In genomic region chr4:186500721-186501304, GRCh38 we compare ENCODE assay signal across 20 cellular contexts. TPM values are rescaled to one million over a fixed set of nuclear protein-coding genes. Genes with fewer than 3 reads are reported as not detected.
DNase-seq lines count a peak whose midpoint lies in the region; ATAC-seq and TF ChIP-seq lines count a peak whose summit lies in the region.
"Had no signal": no experiment of that assay in that cellular context is flagged by ENCODE, and none has a peak within 500 bp of the region (broad histone marks: within the 10 kb centered on the region; RNA-seq: fewer than 3 reads in every experiment).

No MANE protein-coding gene starts in this region.

- H3K4me3 Mint-ChIP-seq in activated T-helper 2 cell treated with anti-CD3 and anti-CD28 coated beads, Interferon-gamma antibody, Interleukin-2, Interleukin-4, amounts not matched to agents 10 μg/mL and 5 μg/mL and 100 μg/mL, durations not matched to agents 14 hours and 24 hours and 36 hours (ENCODE audit: low read depth), result no peak overlapping the region
- H3K4me3 Mint-ChIP-seq: activated CD4-positive, alpha-beta memory T cell treated with anti-CD3 and anti-CD28 coated beads for 36 hours; activated naive CD4-positive, alpha-beta T cell treated with anti-CD3 and anti-CD28 coated beads, Interleukin-2, amount 50 U/mL, for 24 hours; CD4-positive, alpha-beta memory T cell had no signal

- 71 to 84% methylated on average over 39 of the region's 39 CpGs for WGBS in esophagus squamous epithelium, 2 donors

- H3K4me1 ChIP-seq in A673 (ENCODE audit: insufficient read depth, low read length, poor library complexity, severe bottlenecking), result peaks cover 7% of the 10 kb centered on the region
- no peaks in the 10 kb centered on the region for H3K4me1 ChIP-seq in esophagus squamous epithelium

- H3K9me3 Mint-ChIP-seq in activated T-helper 2 cell treated with anti-CD3 and anti-CD28 coated beads, Interferon-gamma antibody, Interleukin-2, Interleukin-4, amounts not matched to agents 10 μg/mL and 5 μg/mL and 100 μg/mL, durations not matched to agents 14 hours and 24 hours and 36 hours, result peaks cover 10% of the 10 kb centered on the region
- H3K9me3 Mint-ChIP-seq: activated CD4-positive, alpha-beta memory T cell treated with anti-CD3 and anti-CD28 coated beads for 36 hours had no signal

- H3K27me3 Mint-ChIP-seq in activated T-helper 2 cell treated with anti-CD3 and anti-CD28 coated beads, Interferon-gamma antibody, Interleukin-2, Interleukin-4, amounts not matched to agents 10 μg/mL and 5 μg/mL and 100 μg/mL, durations not matched to agents 14 hours and 24 hours and 36 hours (ENCODE audit: low read depth), result no peaks in the 10 kb centered on the region
- H3K27me3 Mint-ChIP-seq: activated CD4-positive, alpha-beta memory T cell treated with anti-CD3 and anti-CD28 coated beads for 36 hours; activated naive CD4-positive, alpha-beta T cell treated with anti-CD3 and anti-CD28 coated beads, Interleukin-2, amount 50 U/mL, for 24 hours had no signal

- CTCF ChIA-PET in A673 (lab: Charles Lee), result no interaction called here

- H3K4me1 Mint-ChIP-seq in activated T-helper 2 cell treated with anti-CD3 and anti-CD28 coated beads, Interferon-gamma antibody, Interleukin-2, Interleukin-4, amounts not matched to agents 10 μg/mL and 5 μg/mL and 100 μg/mL, durations not matched to agents 14 hours and 24 hours and 36 hours (ENCODE audit: low read depth), result no peaks in the 10 kb centered on the region
- H3K4me1 Mint-ChIP-seq: activated naive CD4-positive, alpha-beta T cell treated with anti-CD3 and anti-CD28 coated beads, Interleukin-2, amount 50 U/mL, for 24 hours; CD4-positive, alpha-beta memory T cell had no signal

- DNase-seq in A673 (ENCODE audit: low spot score), result peak; percentile 94
- DNase-seq in MG63, result peak; percentile 74
- DNase-seq in amniotic epithelial cell (ENCODE audit: low read depth), result peak; percentile 70
- DNase-seq in iPS-NIHi11 (ENCODE audit: low spot score), result peak; percentile 60
- no peak for DNase-seq in esophagus squamous epithelium (lab: John Stamatoyannopoulos, UW)
- no peak for DNase-seq in activated T-helper 2 cell treated with anti-CD3 and anti-CD28 coated beads, Interferon-gamma antibody, Interleukin-2, Interleukin-4, amounts not matched to agents 10 μg/mL and 5 μg/mL and 100 μg/mL, durations not matched to agents 14 hours and 24 hours and 36 hours (ENCODE audit: low spot score)
- DNase-seq in OCI-M1 (lab: John Stamatoyannopoulos, UW), result no peak
- DNase-seq: activated CD4-positive, alpha-beta memory T cell treated with anti-CD3 and anti-CD28 coated beads for 36 hours; activated T-cell treated with anti-CD3 and anti-CD28 coated beads, Interleukin-2, amount 50 U/mL, for 1 hour; CD4-positive, alpha-beta memory T cell; effector CD8-positive, alpha-beta T cell; NCI-H1048; NCI-H748 treated with DMSO at 0.1 percent for 48 hours; PC-3; stimulated activated naive CD8-positive, alpha-beta T cell treated with anti-CD3 and anti-CD28 coated beads, Interleukin-15, Interleukin-2, amounts not matched to agents 100 U/mL and 50 U/mL, for 24 hours had no signal

- BruUV-seq in A673 (replicated peaks; lab: Mats Ljungman, UMichigan), result no TSS peak

- POLR2A ChIA-PET in A673 (lab: Charles Lee; ENCODE audit: low non-redundant PET), result no interaction called here

- TF ChIP-seq POLR2A in esophagus squamous epithelium (IDR thresholded peaks at IDR 0.05), result no peak

- H3K27ac ChIP-seq in A673 (ENCODE audit: low read depth, low read length, poor library complexity, severe bottlenecking) (peak overlapping the region; percentile 81), esophagus squamous epithelium (no peak overlapping the region)
- H3K27ac ChIP-seq: cardiac muscle cell, hepatocyte had no signal

- H3K9me3 ChIP-seq in A673 (ENCODE audit: low read depth, low read length, poor library complexity, severe bottlenecking), result peaks cover 7% of the 10 kb centered on the region
- H3K9me3 ChIP-seq in MG63, result no peaks in the 10 kb centered on the region
- H3K9me3 ChIP-seq in esophagus squamous epithelium, result no peaks in the 10 kb centered on the region

- TF ChIP-seq CTCF in A673 (conservative IDR thresholded peaks at IDR 0.05; ENCODE audit: low read depth, low read length), result 0 out of 2 replicates have a peak, but pooled peaks have one; percentile 19
- TF ChIP-seq CTCF in esophagus squamous epithelium (IDR thresholded peaks at IDR 0.05), result no peak

- H3K36me3 ChIP-seq in A673 (ENCODE audit: insufficient read depth, low read length, poor library complexity, severe bottlenecking) (peaks cover 2% of the 10 kb centered on the region), MG63 (no peaks in the 10 kb centered on the region), esophagus squamous epithelium (no peaks in the 10 kb centered on the region)
- H3K36me3 ChIP-seq: cardiac muscle cell had no signal

- H3K27me3 ChIP-seq in A673 (replicated peaks; ENCODE audit: insufficient read depth, low read depth, low read length, poor library complexity), result no peaks in the 10 kb centered on the region
- H3K27me3 ChIP-seq in MG63, result no peaks in the 10 kb centered on the region
- peaks cover 0 to 4% (median 0%) of the 10 kb centered on the region in 4 donors for H3K27me3 ChIP-seq in esophagus squamous epithelium
- H3K27me3 ChIP-seq: cardiac muscle cell, hepatocyte had no signal

- H3K36me3 Mint-ChIP-seq in activated T-helper 2 cell treated with anti-CD3 and anti-CD28 coated beads, Interferon-gamma antibody, Interleukin-2, Interleukin-4, amounts not matched to agents 10 μg/mL and 5 μg/mL and 100 μg/mL, durations not matched to agents 14 hours and 24 hours and 36 hours (ENCODE audit: low read depth), result no peaks in the 10 kb centered on the region
- H3K36me3 Mint-ChIP-seq: activated CD4-positive, alpha-beta memory T cell treated with anti-CD3 and anti-CD28 coated beads for 36 hours; activated naive CD4-positive, alpha-beta T cell treated with anti-CD3 and anti-CD28 coated beads, Interleukin-2, amount 50 U/mL, for 24 hours; CD4-positive, alpha-beta memory T cell had no signal

- peak overlapping the region; percentile 50 for H3K4me3 ChIP-seq in A673 (ENCODE audit: low read depth, low read length, poor library complexity, severe bottlenecking)
- H3K4me3 ChIP-seq in MG63, result peak overlapping the region; percentile 28
- H3K4me3 ChIP-seq in esophagus squamous epithelium, result no peak overlapping the region
- H3K4me3 ChIP-seq: cardiac muscle cell, hepatocyte had no signal

- ATAC-seq in GM19324 (IDR thresholded peaks at IDR 0.05; ENCODE audit: low FRiP score, unreplicated experiment), result no peak
- ATAC-seq: PC-3; stimulated activated naive CD8-positive, alpha-beta T cell treated with anti-CD3 and anti-CD28 coated beads, Interleukin-15, Interleukin-2, amounts not matched to agents 100 U/mL and 50 U/mL, for 24 hours had no signal

- no peak overlapping the region for H3K27ac Mint-ChIP-seq in activated T-helper 2 cell treated with anti-CD3 and anti-CD28 coated beads, Interferon-gamma antibody, Interleukin-2, Interleukin-4, amounts not matched to agents 10 μg/mL and 5 μg/mL and 100 μg/mL, durations not matched to agents 14 hours and 24 hours and 36 hours
- H3K27ac Mint-ChIP-seq: activated CD4-positive, alpha-beta memory T cell treated with anti-CD3 and anti-CD28 coated beads for 36 hours; activated naive CD4-positive, alpha-beta T cell treated with anti-CD3 and anti-CD28 coated beads, Interleukin-2, amount 50 U/mL, for 24 hours; CD4-positive, alpha-beta memory T cell had no signal

- intact Hi-C loops in A673 (cut with micrococcal nuclease; ENCODE audit: unreplicated experiment) (no loop called here), esophagus squamous epithelium (cut with DNase I) (no loop called here)
- intact Hi-C loops in activated T-helper 2 cell treated with anti-CD3 and anti-CD28 coated beads, Interferon-gamma antibody, Interleukin-2, Interleukin-4, amounts not matched to agents 10 μg/mL and 5 μg/mL and 100 μg/mL, durations not matched to agents 14 hours and 24 hours and 36 hours (cut with micrococcal nuclease), result no loop called here

RNA-seq across cellular contexts. Expression of gene MTNR1A, which starts 54.6 kb away (rescaled TPM):
- 1.2 and 3.0 TPM in 2 replicates for total RNA-seq in A673 (2021)
- total RNA-seq in MG63 (2014; rRNA removed; shearing (Covaris generic); ENCODE audit: low replicate concordance), result not detected in 2 replicates
- total RNA-seq in esophagus squamous epithelium, result not detected
- total RNA-seq in activated T-helper 2 cell treated with anti-CD3 and anti-CD28 coated beads, Interferon-gamma antibody, Interleukin-2, Interleukin-4, amounts not matched to agents 10 μg/mL and 5 μg/mL and 100 μg/mL, durations not matched to agents 14 hours and 24 hours and 36 hours, result not detected in 2 replicates
- total RNA-seq: activated CD4-positive, alpha-beta memory T cell treated with anti-CD3 and anti-CD28 coated beads for 36 hours; CD4-positive, alpha-beta memory T cell; hepatocyte; mononuclear cell; PC-3 had no signal

Comparison
In these comparisons a context has a peak if more than half of its experiments do, and no peak if none do; other contexts are left out.
1. DNase-seq: peak in A673 (single experiment), MG63 (single experiment), amniotic epithelial cell (single experiment) and iPS-NIHi11 (single experiment); none in esophagus squamous epithelium (single experiment), activated T-helper 2 cell treated with anti-CD3 and anti-CD28 coated beads, Interferon-gamma antibody, Interleukin-2, Interleukin-4, amounts not matched to agents 10 μg/mL and 5 μg/mL and 100 μg/mL, durations not matched to agents 14 hours and 24 hours and 36 hours (single experiment) and OCI-M1 (single experiment).
2. H3K4me3 ChIP-seq: peak in A673 (single experiment) and MG63 (single experiment); none in esophagus squamous epithelium (0 of 4).